ENCODE assay signal across 22 cellular contexts in the genomic region with DNA sequence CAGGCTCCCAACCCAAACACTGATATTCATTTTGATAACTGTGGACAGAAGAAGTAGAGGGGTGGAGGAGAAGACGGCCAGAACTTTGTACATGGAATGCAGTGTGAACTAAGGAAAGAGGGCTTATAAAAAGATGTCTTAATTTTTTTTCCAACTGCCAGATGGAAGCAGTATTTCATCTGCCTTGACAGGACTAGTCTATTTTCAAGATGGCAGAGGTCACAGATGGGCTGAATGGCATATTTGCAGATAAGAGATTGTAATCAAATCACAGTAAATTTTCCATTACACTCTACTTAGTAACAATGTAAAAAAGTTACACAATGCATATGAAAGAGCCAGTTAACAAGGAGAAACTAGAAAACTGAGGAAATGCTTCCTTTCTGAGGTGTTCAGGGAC.
A peak's percentile ranks its signal among the peaks of the same experiment; 100 is the strongest.
DNase-seq lines count a peak whose midpoint lies in the region; ATAC-seq, FAIRE-seq and TF ChIP-seq lines count a peak whose summit lies in the region.
"Had no signal": no experiment of that assay in that cellular context is flagged by ENCODE, and none has a peak within 500 bp of the region (broad histone marks: within the 10 kb centered on the region; RNA-seq: fewer than 3 reads in every experiment).

No MANE protein-coding gene starts in this region.

- intact Hi-C loops in sciatic nerve (cut with DNase I): no loop called here

- DNase-seq in A172 (ENCODE audit: low spot score) (peak; percentile 27), D721Med (ENCODE audit: insufficient read length, low spot score) (no peak), myocyte (ENCODE audit: low read depth) (peak; percentile 17), sciatic nerve (ENCODE audit: low spot score) (no peak), activated gamma-delta T cell treated with Interleukin-2 at 50 U/mL for 16 hours (no peak)
- DNase-seq: 8988T; AML-193; Caco-2; Calu3; CD4-positive, alpha-beta T cell; CD8-positive, alpha-beta T cell; DMS 273 treated with DMSO at 0.1 percent for 48 hours; DMS153; DMS53; DMS79; DND-41; EL; GDM1 had no signal

- TF ChIP-seq CTCF in D721Med (IDR thresholded peaks at IDR 0.05; ENCODE audit: insufficient read depth, missing control alignments): no peak

- peak; percentile 29 for FAIRE-seq in D721Med (lab: Jason Lieb, UNC)
- FAIRE-seq: A549, GM12878, GM12892, GM19239 had no signal

- no peak for ATAC-seq in sciatic nerve
- ATAC-seq: A549; CD8-positive, alpha-beta T cell; GM12878 had no signal

Comparison
In these comparisons a context has a peak if more than half of its experiments do, and no peak if none do; other contexts are left out.
1. DNase-seq: peak in A172 (single experiment) and myocyte (single experiment); none in D721Med (single experiment), sciatic nerve (single experiment) and activated gamma-delta T cell treated with Interleukin-2 at 50 U/mL for 16 hours (single experiment).